Comparison of ENCODE assay signal across 24 cellular contexts in genomic region chr9:86304236-86304730, GRCh38. TPM values are rescaled to one million over a fixed set of nuclear protein-coding genes. Genes with fewer than 3 reads are reported as not detected.
A peak's percentile ranks its signal among the peaks of the same experiment; 100 is the strongest.
DNase-seq lines count a peak whose midpoint lies in the region; ATAC-seq, FAIRE-seq and TF ChIP-seq lines count a peak whose summit lies in the region.
"Had no signal": no experiment of that assay in that cellular context is flagged by ENCODE, and none has a peak within 500 bp of the region (broad histone marks: within the 10 kb centered on the region; RNA-seq: fewer than 3 reads in every experiment).

No MANE protein-coding gene starts in this region.

- no peaks in the 10 kb centered on the region for H3K79me2 ChIP-seq in SK-N-SH (ENCODE audit: insufficient read depth)
- no peaks in the 10 kb centered on the region for H3K79me2 ChIP-seq in H9 (ENCODE audit: insufficient read depth, low read length)

- ATAC-seq in SK-N-SH treated with all-trans-retinoic acid at 6 μM for 48 hours = peak; percentile 40; the same call in 2 of the 3 replicates
- no peak for ATAC-seq in activated T-helper 17 cell treated with anti-CD3 and anti-CD28 coated beads, Interleukin-2, amount 50 U/mL, for 72 hours (replicated peaks)
- no peak for ATAC-seq in naive thymus-derived CD4-positive, alpha-beta T cell
- ATAC-seq: HCT116 had no signal

- H2BK20ac ChIP-seq in H9 (ENCODE audit: low read depth, low read length, poor library complexity, severe bottlenecking) = no peak overlapping the region

- 0 out of 5 replicates have a peak overlapping the region, but pooled peaks of 1 of the 2 experiments have one; percentile 34 for H3K4me3 Mint-ChIP-seq in H9
- peak overlapping the region; percentile 66 for H3K4me3 Mint-ChIP-seq in activated T-helper 17 cell treated with anti-CD3 and anti-CD28 coated beads, Interleukin-2, amount 50 U/mL, for 72 hours
- peak overlapping the region in 1 of 10 donors; percentile 5 for H3K4me3 Mint-ChIP-seq in naive thymus-derived CD4-positive, alpha-beta T cell

- H2BK5ac ChIP-seq in H9 (ENCODE audit: insufficient read length, low read length) = no peak overlapping the region

- H3K27ac Mint-ChIP-seq in H9 = peak overlapping the region; percentile 41 to 95 (median 80); a peak in 4 of 7 replicates
- H3K27ac Mint-ChIP-seq in activated T-helper 17 cell treated with anti-CD3 and anti-CD28 coated beads, Interleukin-2, amount 50 U/mL, for 72 hours = peak overlapping the region; percentile 89
- peak overlapping the region in 8 of 9 donors; percentile 14 to 84 (median 58) for H3K27ac Mint-ChIP-seq in naive thymus-derived CD4-positive, alpha-beta T cell

- H3K27me3 Mint-ChIP-seq in H9 (ENCODE audit: low read depth) = no peaks in the 10 kb centered on the region
- H3K27me3 Mint-ChIP-seq in activated T-helper 17 cell treated with anti-CD3 and anti-CD28 coated beads, Interleukin-2, amount 50 U/mL, for 72 hours = no peaks in the 10 kb centered on the region
- no peaks in the 10 kb centered on the region for H3K27me3 Mint-ChIP-seq in naive thymus-derived CD4-positive, alpha-beta T cell

- H3K27me3 ChIP-seq in SK-N-SH (ENCODE audit: insufficient read depth) (no peaks in the 10 kb centered on the region), H9 (ENCODE audit: insufficient read depth, low read length) (no peaks in the 10 kb centered on the region)
- no peaks in the 10 kb centered on the region for H3K27me3 ChIP-seq in naive thymus-derived CD4-positive, alpha-beta T cell (ENCODE audit: control insufficient read depth in 2 of 2, insufficient read depth in 2 of 2, low read length in 2 of 2)

- no peaks in the 10 kb centered on the region; a peak in 1 of 4 replicates for H3K4me1 ChIP-seq in SK-N-SH (ENCODE audit: control insufficient read depth in 1 of 2, insufficient read depth in 2 of 2, low read depth in 1 of 2, low read length in 1 of 2)
- H3K4me1 ChIP-seq in H9 (ENCODE audit: insufficient read depth, low read length) = no peaks in the 10 kb centered on the region; the same call in 1 of the 2 replicates
- no peaks in the 10 kb centered on the region for H3K4me1 ChIP-seq in naive thymus-derived CD4-positive, alpha-beta T cell (ENCODE audit: control insufficient read depth in 2 of 2, insufficient read depth in 2 of 2, low read length in 2 of 2)

- no peak overlapping the region for H3K4me3 ChIP-seq in SK-N-SH (ENCODE audit: low read depth in 2 of 2, low read length in 1 of 2)
- H3K4me3 ChIP-seq in naive thymus-derived CD4-positive, alpha-beta T cell (ENCODE audit: low read length) = no peak overlapping the region

- TF ChIP-seq RAD21 in SK-N-SH (IDR thresholded peaks at IDR 0.05; ENCODE audit: low read length) = no peak

- POLR2A ChIA-PET in SK-N-SH (lab: Yijun Ruan, JAX) = no interaction called here
- POLR2A ChIA-PET in naive thymus-derived CD4-positive, alpha-beta T cell (lab: Charles Lee) = interaction anchor here (1.2 kb wide), 1 partner anchor 22 kb away, joined by 5 read pairs; the partner anchor contains the start of gene ISCA1

- no peak overlapping the region for H2AFZ ChIP-seq in SK-N-SH (ENCODE audit: low read depth)
- H2AFZ ChIP-seq in H9 (ENCODE audit: low read length) = no peak overlapping the region

- no peaks in the 10 kb centered on the region for H3K79me1 ChIP-seq in H9 (ENCODE audit: insufficient read depth, low read depth, low read length, poor library complexity, severe bottlenecking)

- DNase-seq in SK-N-SH (no peak), H9 (no peak), GM19239 (ENCODE audit: insufficient read length, low spot score) (no peak), NCI-H524 treated with DMSO at 0.1 percent for 48 hours (lab: John Stamatoyannopoulos, UW) (no peak)
- DNase-seq in naive thymus-derived CD4-positive, alpha-beta T cell = no peak
- DNase-seq in stimulated activated CD8-positive, alpha-beta memory T cell treated with anti-CD3 and anti-CD28 coated beads, Interleukin-4, amount 100 ng/mL, for 48 hours = no peak
- DNase-seq: activated CD4-positive, CD25-positive, alpha-beta regulatory T cell treated with anti-CD3 and anti-CD28 coated beads, Interleukin-2, amount 50 U/mL, for 72 hours; activated T-cell treated with anti-CD3 and anti-CD28 coated beads, Interleukin-2, amount 50 U/mL, for 48 hours; amniotic stem cell; C1 segment of cervical spinal cord; central memory CD4-positive, alpha-beta T cell; effector CD4-positive, alpha-beta T cell; head of caudate nucleus; NCI-H1694; Right ventricle myocardium superior; stimulated activated naive CD4-positive, alpha-beta T cell treated with Interleukin-2 at 50 U/mL for 16 hours had no signal

- no peak overlapping the region for H4K8ac ChIP-seq in H9 (replicated peaks; ENCODE audit: insufficient read length, low read depth, low read length)

- no peak for TF ChIP-seq CTCF in SK-N-SH (IDR thresholded peaks at IDR 0.05)
- no peak for TF ChIP-seq CTCF in H9 (conservative IDR thresholded peaks at IDR 0.05)

- no peak overlapping the region for H3K14ac ChIP-seq in H9 (ENCODE audit: insufficient read depth, low read length)

- no peak overlapping the region for H4K91ac ChIP-seq in H9 (ENCODE audit: insufficient read length, low read depth, low read length)

- no peak overlapping the region for H3T11ph ChIP-seq in H9 (ENCODE audit: low read length)

- H3K36me3 ChIP-seq in SK-N-SH (replicated peaks in 1 of 2; ENCODE audit: control insufficient read depth in 1 of 2, insufficient read depth in 2 of 2, low read length in 1 of 2) = peaks cover 85% of the 10 kb centered on the region in 2 experiments
- H3K36me3 ChIP-seq in naive thymus-derived CD4-positive, alpha-beta T cell (ENCODE audit: control insufficient read depth in 2 of 3, insufficient read depth in 3 of 3, low read length in 3 of 3) = peaks cover 20 to 69% (median 42%) of the 10 kb centered on the region in 3 experiments

- H3K9ac ChIP-seq in SK-N-SH (no peak overlapping the region), H9 (ENCODE audit: extremely low read depth, insufficient read length, low read length) (no peak overlapping the region)

- H3K4ac ChIP-seq in H9 (ENCODE audit: low read depth, low read length) = no peak overlapping the region

- H4K5ac ChIP-seq in H9 (ENCODE audit: insufficient read length, low read depth, low read length) = no peak overlapping the region

- no peaks in the 10 kb centered on the region for H3K9me3 ChIP-seq in SK-N-SH
- no peaks in the 10 kb centered on the region for H3K9me3 ChIP-seq in H9 (ENCODE audit: control insufficient read depth, low read depth, low read length)
- H3K9me3 ChIP-seq in naive thymus-derived CD4-positive, alpha-beta T cell (ENCODE audit: control insufficient read depth in 2 of 3, low read length in 3 of 3) = no peaks in the 10 kb centered on the region

- H3K23ac ChIP-seq in H9 (ENCODE audit: insufficient read length, low read depth, low read length) = no peak overlapping the region

- H2BK12ac ChIP-seq in H9 (ENCODE audit: insufficient read length, low read depth, low read length) = no peak overlapping the region

- no peak for TF ChIP-seq EP300 in SK-N-SH (IDR thresholded peaks at IDR 0.05; ENCODE audit: borderline replicate concordance in 1 of 2, low read depth in 1 of 2, low read length in 1 of 2)

- WGBS in SK-N-SH (ENCODE audit: low lambda C conversion rate) = 63% methylated on average over 3 of the region's 3 CpGs
- no CpG with 5 or more reads among the region's 3 CpGs for WGBS in H9 (ENCODE audit: extremely low coverage, insufficient read length, low lambda C conversion rate)

- FAIRE-seq in GM19239 (lab: Jason Lieb, UNC) = no peak
- FAIRE-seq: A204.1, GM18507, islet of Langerhans had no signal

- H4K20me1 ChIP-seq in SK-N-SH (ENCODE audit: insufficient read depth) = no peaks in the 10 kb centered on the region
- H4K20me1 ChIP-seq in H9 (ENCODE audit: control insufficient read depth, insufficient read depth, insufficient read length) = no peaks in the 10 kb centered on the region

- peaks cover 21 to 23% of the 10 kb centered on the region in 2 experiments for H3K4me1 Mint-ChIP-seq in H9
- H3K4me1 Mint-ChIP-seq in activated T-helper 17 cell treated with anti-CD3 and anti-CD28 coated beads, Interleukin-2, amount 50 U/mL, for 72 hours = peaks cover 23% of the 10 kb centered on the region
- H3K4me1 Mint-ChIP-seq in naive thymus-derived CD4-positive, alpha-beta T cell = peaks cover 9 to 37% (median 26%) of the 10 kb centered on the region in 7 donors

- no peak overlapping the region for H3K4me2 ChIP-seq in SK-N-SH
- H3K4me2 ChIP-seq in H9 (ENCODE audit: insufficient read depth, insufficient read length, low read length) = no peak overlapping the region

- no peaks in the 10 kb centered on the region for H3K9me2 ChIP-seq in SK-N-SH

- no peak overlapping the region for H3K18ac ChIP-seq in H9 (ENCODE audit: insufficient read length, low read depth, low read length)

- no peak overlapping the region for H2BK120ac ChIP-seq in H9 (ENCODE audit: low read depth, low read length, poor library complexity, severe bottlenecking)

- no peak overlapping the region for H2AK5ac ChIP-seq in H9 (ENCODE audit: insufficient read length, low read length)

- H3K9me3 Mint-ChIP-seq in H9 = no peaks in the 10 kb centered on the region
- H3K9me3 Mint-ChIP-seq in activated T-helper 17 cell treated with anti-CD3 and anti-CD28 coated beads, Interleukin-2, amount 50 U/mL, for 72 hours = no peaks in the 10 kb centered on the region
- H3K9me3 Mint-ChIP-seq in naive thymus-derived CD4-positive, alpha-beta T cell = peaks cover 0 to 2% (median 0%) of the 10 kb centered on the region in 11 donors

- H3K27ac ChIP-seq in SK-N-SH (ENCODE audit: low read depth in 2 of 2, low read length in 1 of 2) = peak overlapping the region in 1 of 2 experiments; percentile 16; a peak in 1 of 4 replicates
- no peak overlapping the region for H3K27ac ChIP-seq in H9 (ENCODE audit: insufficient read length, low read depth, low read length)
- H3K27ac ChIP-seq in naive thymus-derived CD4-positive, alpha-beta T cell (ENCODE audit: low read depth, low read length) = no peak overlapping the region

- no peak overlapping the region for H2BK15ac ChIP-seq in H9 (ENCODE audit: low read depth, low read length)

- H3K36me3 Mint-ChIP-seq in H9 (ENCODE audit: insufficient read depth in 1 of 3, low read depth in 3 of 3) = peaks cover 18 to 62% (median 50%) of the 10 kb centered on the region in 3 experiments
- peaks cover 100% of the 10 kb centered on the region for H3K36me3 Mint-ChIP-seq in activated T-helper 17 cell treated with anti-CD3 and anti-CD28 coated beads, Interleukin-2, amount 50 U/mL, for 72 hours (ENCODE audit: low read depth)
- peaks cover 8 to 51% (median 45%) of the 10 kb centered on the region in 5 donors for H3K36me3 Mint-ChIP-seq in naive thymus-derived CD4-positive, alpha-beta T cell

- CTCF ChIA-PET in SK-N-SH (lab: Yijun Ruan, JAX) = no interaction called here
- CTCF ChIA-PET in naive thymus-derived CD4-positive, alpha-beta T cell (lab: Charles Lee) = no interaction called here

- H3K23me2 ChIP-seq in H9 (ENCODE audit: insufficient read length, low read depth, low read length, poor library complexity, severe bottlenecking) = no peaks in the 10 kb centered on the region

- intact Hi-C loops in naive thymus-derived CD4-positive, alpha-beta T cell (cut with micrococcal nuclease) = loop anchor here (5.0 kb wide), 1 partner anchor 33 kb away; no protein-coding TSS in a partner anchor

- no peak overlapping the region for H3K56ac ChIP-seq in H9 (ENCODE audit: insufficient read length, low read depth, low read length)

- no peaks in the 10 kb centered on the region for H3F3A ChIP-seq in SK-N-SH (replicated peaks; ENCODE audit: insufficient read depth)

RNA-seq across cellular contexts. Expression of gene ISCA1, which starts 21.9 kb away (rescaled TPM):
- polyA plus RNA-seq in SK-N-SH (2012; rRNA removed) = 10.9 and 14.7 TPM in 2 replicates
- 19.2 and 24.0 TPM in 2 replicates for polyA plus RNA-seq in SK-N-SH (2012; cell fraction: cytosol; rRNA removed)
- 5.0 and 13.1 TPM in 2 replicates for polyA plus RNA-seq in SK-N-SH (2012; cell fraction: nucleus; rRNA removed)
- 32.0 and 33.3 TPM in 2 replicates for total RNA-seq in H9 (2021)
- 10 to 100 TPM; 33.2 to 34.6 TPM for total RNA-seq in activated T-helper 17 cell treated with anti-CD3 and anti-CD28 coated beads, Interleukin-2, amount 50 U/mL, for 72 hours
- 10 to 100 TPM; 26.3 to 62.3 (median 38.4) TPM for total RNA-seq in naive thymus-derived CD4-positive, alpha-beta T cell
- 10 to 100 TPM; 35.6 to 54.7 TPM for polyA plus RNA-seq in naive thymus-derived CD4-positive, alpha-beta T cell

RNA-seq across cellular contexts. Expression of gene C9orf153, which starts 44.8 kb away (rescaled TPM):
- 0.03 TPM in 1 of 2 replicates, not detected in the other for polyA plus RNA-seq in SK-N-SH (2012; rRNA removed)
- 0.03 TPM in 2 replicates for polyA plus RNA-seq in SK-N-SH (2012; cell fraction: cytosol; rRNA removed)
- polyA plus RNA-seq in SK-N-SH (2012; cell fraction: nucleus; rRNA removed) = 0.05 and 0.06 TPM in 2 replicates
- total RNA-seq in H9 (2021) = 0.17 TPM in 1 of 2 replicates, not detected in the other
- 1 to 10 TPM in 1 of 2 donors, under 1 TPM in 1; 0.26 to 1.0 TPM for total RNA-seq in activated T-helper 17 cell treated with anti-CD3 and anti-CD28 coated beads, Interleukin-2, amount 50 U/mL, for 72 hours
- 1 to 10 TPM in 3 of 5 experiments, under 1 TPM in 2; 0.75 to 1.7 (median 1.0) TPM for total RNA-seq in naive thymus-derived CD4-positive, alpha-beta T cell
- not detected for polyA plus RNA-seq in naive thymus-derived CD4-positive, alpha-beta T cell
- total RNA-seq: lung microvascular endothelial cell had no signal
- polyA plus RNA-seq: urinary bladder had no signal

RNA-seq across cellular contexts. Expression of gene TUT7, which starts 49.9 kb away (rescaled TPM):
- polyA plus RNA-seq in SK-N-SH (2012; rRNA removed) = 6.7 and 7.3 TPM in 2 replicates
- 8.1 and 11.4 TPM in 2 replicates for polyA plus RNA-seq in SK-N-SH (2012; cell fraction: cytosol; rRNA removed)
- polyA plus RNA-seq in SK-N-SH (2012; cell fraction: nucleus; rRNA removed) = 7.6 and 14.5 TPM in 2 replicates
- total RNA-seq in H9 (2021) = 22.9 and 23.1 TPM in 2 replicates
- total RNA-seq in activated T-helper 17 cell treated with anti-CD3 and anti-CD28 coated beads, Interleukin-2, amount 50 U/mL, for 72 hours = 10 to 100 TPM; 42.7 to 79.0 TPM
- 10 to 100 TPM; 38.5 to 57.4 (median 49.0) TPM for total RNA-seq in naive thymus-derived CD4-positive, alpha-beta T cell
- polyA plus RNA-seq in naive thymus-derived CD4-positive, alpha-beta T cell = 10 to 100 TPM; 15.2 to 19.7 TPM
